In the genomic region with DNA sequence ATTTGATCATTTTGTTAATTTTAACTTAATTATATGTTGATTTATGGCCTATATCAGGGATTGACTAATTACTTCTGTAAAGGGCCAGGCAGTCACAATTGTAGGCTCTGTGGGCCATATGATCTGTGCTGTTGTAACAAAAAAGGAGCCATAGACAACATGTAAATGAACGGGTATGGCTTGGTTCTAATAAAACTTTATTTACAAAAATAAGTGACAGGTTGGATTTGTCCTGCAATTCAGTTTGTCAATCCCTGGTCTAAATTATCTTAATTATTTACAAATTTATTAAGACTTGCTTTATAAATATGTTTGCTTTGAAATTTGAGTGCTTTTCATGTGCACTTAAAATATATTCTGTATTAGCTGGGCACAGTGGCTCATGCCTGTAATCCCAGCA, we compare ENCODE assay signal across 19 cellular contexts. TPM values are rescaled to one million over a fixed set of nuclear protein-coding genes. Genes with fewer than 3 reads are reported as not detected.
DNase-seq lines count a peak whose midpoint lies in the region; ATAC-seq, FAIRE-seq and TF ChIP-seq lines count a peak whose summit lies in the region.
"Had no signal": no experiment of that assay in that cellular context is flagged by ENCODE, and none has a peak within 500 bp of the region (broad histone marks: within the 10 kb centered on the region; RNA-seq: fewer than 3 reads in every experiment).

No MANE protein-coding gene starts in this region.

- in situ Hi-C loops in HepG2 (cut with HindIII; ENCODE audit: extremely low pct_ligation_motif_present, low pct_unique_long_range_greater_than_20kb): no loop called here
- in situ Hi-C loops in GM12878 (cut with MboI): no loop called here

- H3K4me3 ChIP-seq in HepG2 (replicated peaks in 1 of 3; ENCODE audit: insufficient read depth in 1 of 3, low read depth in 2 of 3, low read length in 3 of 3) (no peak overlapping the region), right lobe of liver (no peak overlapping the region), GM12878 (no peak overlapping the region)
- H3K4me3 ChIP-seq: A549; BLaER1 treated with 17β-estradiol and CSF1 and Interleukin-3, amounts not matched to agents 10 nM and 100 nM had no signal

- RAD21 ChIA-PET in GM12878 (lab: Charles Lee; ENCODE audit: unreplicated experiment): no interaction called here

- H3K9ac ChIP-seq in HepG2 (ENCODE audit: insufficient read depth, low read depth, low read length) (no peak overlapping the region), GM12878 (ENCODE audit: control insufficient read depth, insufficient read depth, low read length) (no peak overlapping the region)
- H3K9ac ChIP-seq: BLaER1 treated with 17β-estradiol and CSF1 and Interleukin-3, amounts not matched to agents 10 nM and 100 nM had no signal

- H3K4me2 ChIP-seq in HepG2 (ENCODE audit: low read depth, low read length) (no peak overlapping the region), GM12878 (ENCODE audit: control insufficient read depth, insufficient read depth) (no peak overlapping the region)
- H3K4me2 ChIP-seq: A549; BLaER1 treated with 17β-estradiol and CSF1 and Interleukin-3, amounts not matched to agents 10 nM and 100 nM had no signal

- H3K9me3 ChIP-seq in HepG2 (ENCODE audit: low read length): no peaks in the 10 kb centered on the region
- no peaks in the 10 kb centered on the region for H3K9me3 ChIP-seq in right lobe of liver
- no peaks in the 10 kb centered on the region for H3K9me3 ChIP-seq in GM12878 (replicated peaks; ENCODE audit: control insufficient read depth, insufficient read depth, low read length)
- H3K9me3 ChIP-seq: A549; BLaER1 treated with 17β-estradiol and CSF1 and Interleukin-3, amounts not matched to agents 10 nM and 100 nM had no signal

- no peaks in the 10 kb centered on the region for H3K9me3 Mint-ChIP-seq in stimulated activated memory B cell treated with anti-CD40 and anti-IgM and Interleukin-4, amounts not matched to agents 10 μg/mL and 1 μg/mL and 100 μg/mL, for 72 hours
- H3K9me3 Mint-ChIP-seq: CD4-positive, alpha-beta T cell; CD8-positive, alpha-beta T cell had no signal

- POLR2A ChIA-PET in HepG2 (lab: Yijun Ruan, JAX): no interaction called here
- POLR2A ChIA-PET in GM12878 (lab: Charles Lee): no interaction called here

- no peak for ATAC-seq in HepG2
- no peak for ATAC-seq in right lobe of liver
- ATAC-seq in GM12878: no peak
- ATAC-seq in stimulated activated memory B cell treated with anti-CD40 and anti-IgM and Interleukin-4, amounts not matched to agents 10 μg/mL and 1 μg/mL and 100 μg/mL, for 72 hours: no peak
- ATAC-seq: A549; CD8-positive, alpha-beta T cell had no signal

- H3K27me3 ChIP-seq in HepG2 (ENCODE audit: control insufficient read depth in 1 of 2, insufficient read depth in 2 of 2, low read length in 2 of 2) (no peaks in the 10 kb centered on the region), right lobe of liver (no peaks in the 10 kb centered on the region), GM12878 (replicated peaks in 1 of 2; ENCODE audit: control insufficient read depth in 2 of 2, insufficient read depth in 2 of 2, low read length in 1 of 2) (no peaks in the 10 kb centered on the region)
- H3K27me3 ChIP-seq: BLaER1 treated with 17β-estradiol and CSF1 and Interleukin-3, amounts not matched to agents 10 nM and 100 nM had no signal

- TF ChIP-seq POLR2A in HepG2 (IDR thresholded peaks at IDR 0.05; ENCODE audit: insufficient read depth in 1 of 2, low read depth in 2 of 2, low read length in 2 of 2) (no peak), right lobe of liver (IDR thresholded peaks at IDR 0.05) (no peak), GM12878 (IDR thresholded peaks at IDR 0.05; ENCODE audit: low read depth, low read length) (no peak)

- intact Hi-C loops in HepG2 (cut with micrococcal nuclease; ENCODE audit: unreplicated experiment): no loop called here
- intact Hi-C loops in right lobe of liver (cut with DNase I): no loop called here
- intact Hi-C loops in GM12878 (cut with micrococcal nuclease; ENCODE audit: unreplicated experiment): no loop called here

- H3K27ac ChIP-seq in HepG2 (ENCODE audit: extremely low read length, insufficient read depth, low read length) (no peak overlapping the region), right lobe of liver (no peak overlapping the region), GM12878 (ENCODE audit: control insufficient read depth, insufficient read depth) (no peak overlapping the region)
- H3K27ac ChIP-seq: A549; BLaER1 treated with 17β-estradiol and CSF1 and Interleukin-3, amounts not matched to agents 10 nM and 100 nM; C4-2B had no signal

- H3K27me3 Mint-ChIP-seq in stimulated activated memory B cell treated with anti-CD40 and anti-IgM and Interleukin-4, amounts not matched to agents 10 μg/mL and 1 μg/mL and 100 μg/mL, for 72 hours: no peaks in the 10 kb centered on the region
- H3K27me3 Mint-ChIP-seq: B cell; CD4-positive, alpha-beta T cell had no signal

- BruUV-seq in HepG2 (replicated peaks; lab: Mats Ljungman, UMichigan) (no TSS peak), GM12878 (replicated peaks; lab: Mats Ljungman, UMichigan) (no TSS peak)

- CTCF ChIA-PET in HepG2 (lab: Yijun Ruan, JAX; ENCODE audit: low intra/inter-chr PET ratio, low total read pairs) (interaction anchor here (0.6 kb wide), 1 partner anchor 13 kb away, joined by 4 read pairs; no protein-coding TSS in a partner anchor), GM12878 (lab: Yijun Ruan, JAX) (interaction anchor here (1.4 kb wide), 1 partner anchor 117 kb away, joined by 3 read pairs; no protein-coding TSS in a partner anchor)

- peaks cover 19% of the 10 kb centered on the region for H3K4me1 Mint-ChIP-seq in stimulated activated memory B cell treated with anti-CD40 and anti-IgM and Interleukin-4, amounts not matched to agents 10 μg/mL and 1 μg/mL and 100 μg/mL, for 72 hours

- no peak for FAIRE-seq in HepG2 (lab: Jason Lieb, UNC)
- no peak for FAIRE-seq in GM12878 (lab: Jason Lieb, UNC)
- FAIRE-seq: A549, D721Med, GM12892, GM18507 had no signal

- peaks cover 11% of the 10 kb centered on the region for H3K4me1 ChIP-seq in HepG2 (ENCODE audit: insufficient read depth, low read length)
- H3K4me1 ChIP-seq in right lobe of liver: no peaks in the 10 kb centered on the region
- H3K4me1 ChIP-seq in GM12878 (ENCODE audit: control insufficient read depth, insufficient read depth, low read length): peaks cover 8% of the 10 kb centered on the region
- H3K4me1 ChIP-seq: A549, Caco-2 had no signal

- SMC1A ChIA-PET in GM12878 (lab: Charles Lee; ENCODE audit: uncharacterized antibody, unreplicated experiment): interaction anchor here (0.7 kb wide), 1 partner anchor 56 kb away, joined by 3 read pairs; no protein-coding TSS in a partner anchor

- DNase-seq in HepG2 (ENCODE audit: low spot score): no peak
- no peak for DNase-seq in right lobe of liver
- DNase-seq in GM12878 (ENCODE audit: low read depth, low spot score): no peak
- no peak for DNase-seq in 8988T
- DNase-seq: AML-193; Caco-2; Calu3; CD4-positive, alpha-beta T cell; CD8-positive, alpha-beta T cell; DMS79 treated with DMSO at 0.1 percent for 48 hours; GF-D8 had no signal

- H2AFZ ChIP-seq in HepG2 (ENCODE audit: low read length): no peak overlapping the region
- H2AFZ ChIP-seq in GM12878 (ENCODE audit: control insufficient read depth, low read depth, low read length): no peak overlapping the region

- TF ChIP-seq EP300 in HepG2 (IDR thresholded peaks at IDR 0.05; ENCODE audit: low read depth in 2 of 2, low read length in 2 of 2) (no peak), HepG2 (CRISPR knock-in tag; IDR thresholded peaks at IDR 0.05; ENCODE audit: borderline replicate concordance) (no peak), GM12878 (IDR thresholded peaks at IDR 0.05; ENCODE audit: borderline replicate concordance in 1 of 2, control insufficient read depth in 1 of 2, low read depth in 2 of 2, low read length in 2 of 2) (no peak)

- TF ChIP-seq CTCF in HepG2 (CRISPR knock-in tag; IDR thresholded peaks at IDR 0.05) (no peak), right lobe of liver (IDR thresholded peaks at IDR 0.05) (no peak), GM12878 (IDR thresholded peaks at IDR 0.05 in 2 of 3, conservative IDR thresholded peaks at IDR 0.05 in 1 of 3; ENCODE audit: control insufficient read depth in 2 of 3, extremely low read depth in 1 of 3, insufficient read depth in 1 of 3, low read depth in 3 of 3, low read length in 3 of 3) (no peak)

- H4K20me1 ChIP-seq in HepG2 (ENCODE audit: insufficient read depth, low read length) (no peaks in the 10 kb centered on the region), GM12878 (ENCODE audit: control insufficient read depth, insufficient read depth) (no peaks in the 10 kb centered on the region)
- H4K20me1 ChIP-seq: BLaER1 treated with 17β-estradiol and CSF1 and Interleukin-3, amounts not matched to agents 10 nM and 100 nM had no signal

- H3K4me3 Mint-ChIP-seq in stimulated activated memory B cell treated with anti-CD40 and anti-IgM and Interleukin-4, amounts not matched to agents 10 μg/mL and 1 μg/mL and 100 μg/mL, for 72 hours: no peak overlapping the region
- H3K4me3 Mint-ChIP-seq: B cell; CD4-positive, alpha-beta T cell; CD8-positive, alpha-beta T cell had no signal

- 47% methylated on average over 1 of the region's 1 CpG for WGBS in HepG2 (ENCODE audit: low lambda C conversion rate)
- whole genome bisulfite sequencing in right lobe of liver (ENCODE audit: insufficient coverage, low coverage, low lambda C conversion rate, missing lambda C conversion rate): 90% methylated on average over 1 of the region's 1 CpG
- WGBS in GM12878 (ENCODE audit: insufficient coverage, insufficient replicate concordance, low lambda C conversion rate, missing lambda C conversion rate): 8% methylated on average over 1 of the region's 1 CpG

- H3K36me3 ChIP-seq in HepG2 (replicated peaks in 1 of 2; ENCODE audit: control insufficient read depth in 1 of 2, insufficient read depth in 2 of 2, low read length in 2 of 2) (no peaks in the 10 kb centered on the region), right lobe of liver (no peaks in the 10 kb centered on the region), GM12878 (ENCODE audit: control insufficient read depth in 2 of 2, insufficient read depth in 2 of 2, low read length in 1 of 2) (no peaks in the 10 kb centered on the region)
- H3K36me3 ChIP-seq: BLaER1 treated with 17β-estradiol and CSF1 and Interleukin-3, amounts not matched to agents 10 nM and 100 nM had no signal

- TF ChIP-seq RAD21 in HepG2 (CRISPR knock-in tag; IDR thresholded peaks at IDR 0.05): no peak
- no peak for TF ChIP-seq RAD21 in GM12878 (IDR thresholded peaks at IDR 0.05; ENCODE audit: insufficient read depth, low read depth, low read length)

- H3K36me3 Mint-ChIP-seq in stimulated activated memory B cell treated with anti-CD40 and anti-IgM and Interleukin-4, amounts not matched to agents 10 μg/mL and 1 μg/mL and 100 μg/mL, for 72 hours: no peaks in the 10 kb centered on the region
- H3K36me3 Mint-ChIP-seq: CD8-positive, alpha-beta T cell had no signal

- H3K27ac Mint-ChIP-seq in stimulated activated memory B cell treated with anti-CD40 and anti-IgM and Interleukin-4, amounts not matched to agents 10 μg/mL and 1 μg/mL and 100 μg/mL, for 72 hours: no peak overlapping the region
- H3K27ac Mint-ChIP-seq: B cell; CD4-positive, alpha-beta T cell; CD8-positive, alpha-beta T cell had no signal

- H3K79me2 ChIP-seq in HepG2 (ENCODE audit: insufficient read depth, low read length) (no peaks in the 10 kb centered on the region), GM12878 (ENCODE audit: control insufficient read depth, insufficient read depth, low read length) (no peaks in the 10 kb centered on the region)

RNA-seq across cellular contexts. Expression of a gene that starts 2.9 kb away (rescaled TPM):
- total RNA-seq in HepG2 (2016; rRNA removed; fragmentation: Illumina TruSeq; extraction: Trizol) (0.21 and 0.29 TPM in 2 replicates), right lobe of liver (10 to 100 TPM in 2 of 6 experiments, 1 to 10 TPM in 4; 4.2 to 28.0 (median 7.2) TPM), GM12878 (2014; rRNA removed) (51.3 and 52.9 TPM in 2 replicates), GM12878 (2014; rRNA removed; fragmentation: Illumina TruSeq; extraction: Trizol) (30.4 and 31.8 TPM in 2 replicates), GM12878 (2021) (66.8 and 74.0 TPM in 2 replicates)
- total RNA-seq in HepG2 (2016; cell fraction: cytosol; rRNA removed; fragmentation: Illumina TruSeq; extraction: Trizol; ENCODE audit: low read depth): not detected in 2 replicates
- total RNA-seq in HepG2 (2016; cell fraction: insoluble cytoplasmic fraction; rRNA removed; fragmentation: Illumina TruSeq; extraction: Trizol): 0.13 and 0.32 TPM in 2 replicates
- total RNA-seq in HepG2 (2016; cell fraction: membrane; rRNA removed; fragmentation: Illumina TruSeq; extraction: Trizol): 0.09 and 0.14 TPM in 2 replicates
- 0.19 and 0.25 TPM in 2 replicates for total RNA-seq in HepG2 (2016; cell fraction: nucleus; rRNA removed; fragmentation: Illumina TruSeq; extraction: Trizol)
- polyA plus RNA-seq in HepG2 (2011; rRNA removed) (1.3 and 1.5 TPM in 2 replicates), GM12878 (2011; rRNA removed) (25.6 and 36.6 TPM in 2 replicates), GM12878 (2014; fragmentation: Illumina TruSeq; extraction: Trizol) (55.6 and 59.2 TPM in 2 replicates), GM12878 (2014; fragmentation: Nextera tagmentation; extraction: Ambion mirVana) (1 to 10 TPM; 3.4 to 6.6 TPM), GM12878 (2014; rRNA removed) (40.3 and 43.4 TPM in 2 replicates), GM12878 (2016; fragmentation: Nextera tagmentation; extraction: Ambion mirVana) (10 to 100 TPM; 75.7 to 77.3 TPM)
- polyA plus RNA-seq in HepG2 (2011; cell fraction: cytosol; rRNA removed): 1.3 and 1.5 TPM in 2 replicates
- polyA plus RNA-seq in HepG2 (2011; cell fraction: nucleus; rRNA removed): 1.1 TPM in 2 replicates
- polyA plus RNA-seq in HepG2 (2012): 1.6 and 4.1 TPM in 2 replicates
- polyA plus RNA-seq in HepG2 (2016; cell fraction: cytosol; fragmentation: Illumina TruSeq; extraction: Trizol; ENCODE audit: low read depth): 0.05 and 0.09 TPM in 2 replicates
- 0.26 and 0.28 TPM in 2 replicates for polyA plus RNA-seq in HepG2 (2016; cell fraction: insoluble cytoplasmic fraction; fragmentation: Illumina TruSeq; extraction: Trizol; ENCODE audit: low read depth)
- 0.09 TPM in 1 of 2 replicates, not detected in the other for polyA plus RNA-seq in HepG2 (2016; cell fraction: membrane; fragmentation: Illumina TruSeq; extraction: Trizol; ENCODE audit: low read depth)
- polyA plus RNA-seq in HepG2 (2016; cell fraction: nucleus; fragmentation: Illumina TruSeq; extraction: Trizol; ENCODE audit: insufficient read depth, low read depth): 0.16 and 0.31 TPM in 2 replicates
- polyA minus RNA-seq in HepG2 (2011; rRNA and poly(A)+ RNA removed; ENCODE audit: low replicate concordance): 3.6 and 8.9 TPM in 2 replicates
- 1.5 and 2.0 TPM in 2 replicates for polyA minus RNA-seq in HepG2 (2011; cell fraction: cytosol; rRNA and poly(A)+ RNA removed)
- polyA minus RNA-seq in HepG2 (2011; cell fraction: nucleus; rRNA and poly(A)+ RNA removed): 0.75 and 1.3 TPM in 2 replicates
- 34.0 and 34.9 TPM in 2 replicates for total RNA-seq in GM12878 (2013; cell fraction: nucleolus; rRNA removed)
- polyA plus RNA-seq in GM12878 (2011; ENCODE audit: low read depth): 45.7 TPM
- 38.0 and 43.8 TPM in 2 replicates for polyA plus RNA-seq in GM12878 (2011; cell fraction: cytosol; rRNA removed)
- polyA plus RNA-seq in GM12878 (2011; cell fraction: nucleus; rRNA removed): 35.1 and 43.0 TPM in 2 replicates
- polyA plus RNA-seq in GM12878 (2012): 64.1 and 66.2 TPM in 2 replicates
- 63.3 and 68.7 TPM in 2 replicates for polyA minus RNA-seq in GM12878 (2011; rRNA and poly(A)+ RNA removed)
- 19.8 and 22.1 TPM in 2 replicates for polyA minus RNA-seq in GM12878 (2011; cell fraction: cytosol; rRNA and poly(A)+ RNA removed)
- 12.8 and 16.7 TPM in 2 replicates for polyA minus RNA-seq in GM12878 (2011; cell fraction: nucleus; rRNA and poly(A)+ RNA removed)

RNA-seq across cellular contexts. Expression of a gene that starts 55.3 kb away (rescaled TPM):
- 5.1 and 12.4 TPM in 2 replicates for total RNA-seq in HepG2 (2016; rRNA removed; fragmentation: Illumina TruSeq; extraction: Trizol)
- total RNA-seq in HepG2 (2016; cell fraction: cytosol; rRNA removed; fragmentation: Illumina TruSeq; extraction: Trizol; ENCODE audit: low read depth): 0.97 and 1.4 TPM in 2 replicates
- 4.2 and 12.6 TPM in 2 replicates for total RNA-seq in HepG2 (2016; cell fraction: insoluble cytoplasmic fraction; rRNA removed; fragmentation: Illumina TruSeq; extraction: Trizol)
- total RNA-seq in HepG2 (2016; cell fraction: membrane; rRNA removed; fragmentation: Illumina TruSeq; extraction: Trizol): 0.62 and 1.8 TPM in 2 replicates
- total RNA-seq in HepG2 (2016; cell fraction: nucleus; rRNA removed; fragmentation: Illumina TruSeq; extraction: Trizol): 12.0 and 12.7 TPM in 2 replicates
- polyA plus RNA-seq in HepG2 (2011; rRNA removed): 8.1 and 10.1 TPM in 2 replicates
- 6.7 and 7.2 TPM in 2 replicates for polyA plus RNA-seq in HepG2 (2011; cell fraction: cytosol; rRNA removed)
- 18.6 and 25.4 TPM in 2 replicates for polyA plus RNA-seq in HepG2 (2011; cell fraction: nucleus; rRNA removed)
- 8.5 and 11.3 TPM in 2 replicates for polyA plus RNA-seq in HepG2 (2012)
- 0.33 and 0.90 TPM in 2 replicates for polyA plus RNA-seq in HepG2 (2016; cell fraction: cytosol; fragmentation: Illumina TruSeq; extraction: Trizol; ENCODE audit: low read depth)
- 3.2 and 3.3 TPM in 2 replicates for polyA plus RNA-seq in HepG2 (2016; cell fraction: insoluble cytoplasmic fraction; fragmentation: Illumina TruSeq; extraction: Trizol; ENCODE audit: low read depth)
- 0.48 and 0.57 TPM in 2 replicates for polyA plus RNA-seq in HepG2 (2016; cell fraction: membrane; fragmentation: Illumina TruSeq; extraction: Trizol; ENCODE audit: low read depth)
- polyA plus RNA-seq in HepG2 (2016; cell fraction: nucleus; fragmentation: Illumina TruSeq; extraction: Trizol; ENCODE audit: insufficient read depth, low read depth): 11.3 and 14.6 TPM in 2 replicates
- polyA minus RNA-seq in HepG2 (2011; rRNA and poly(A)+ RNA removed; ENCODE audit: low replicate concordance): 1.0 and 9.3 TPM in 2 replicates
- 6.2 and 7.9 TPM in 2 replicates for polyA minus RNA-seq in HepG2 (2011; cell fraction: cytosol; rRNA and poly(A)+ RNA removed)
- 9.5 and 15.7 TPM in 2 replicates for polyA minus RNA-seq in HepG2 (2011; cell fraction: nucleus; rRNA and poly(A)+ RNA removed)
- total RNA-seq in right lobe of liver: 10 to 100 TPM in 3 of 6 experiments, 1 to 10 TPM in 1, under 1 TPM in 2; 0.24 to 44.5 (median 20.1) TPM
- total RNA-seq in GM12878 (2013; cell fraction: nucleolus; rRNA removed): 0.42 TPM in 1 of 2 replicates, not detected in the other
- total RNA-seq in GM12878 (2014; rRNA removed): 0.34 TPM in 1 of 2 replicates, not detected in the other
- total RNA-seq in GM12878 (2014; rRNA removed; fragmentation: Illumina TruSeq; extraction: Trizol): 0.13 and 0.28 TPM in 2 replicates
- total RNA-seq in GM12878 (2021): 0.13 and 0.37 TPM in 2 replicates
- polyA plus RNA-seq in GM12878 (2011; ENCODE audit: low read depth): not detected
- 0.04 TPM in 1 of 2 replicates, not detected in the other for polyA plus RNA-seq in GM12878 (2011; rRNA removed)
- 0.10 and 0.13 TPM in 2 replicates for polyA plus RNA-seq in GM12878 (2011; cell fraction: cytosol; rRNA removed)
- 0.06 and 0.15 TPM in 2 replicates for polyA plus RNA-seq in GM12878 (2011; cell fraction: nucleus; rRNA removed)
- 0.08 TPM in 1 of 2 replicates, not detected in the other for polyA plus RNA-seq in GM12878 (2012)
- polyA plus RNA-seq in GM12878 (2014; fragmentation: Illumina TruSeq; extraction: Trizol): 0.04 TPM in 1 of 2 replicates, not detected in the other
- not detected for polyA plus RNA-seq in GM12878 (2014; fragmentation: Nextera tagmentation; extraction: Ambion mirVana)
- polyA plus RNA-seq in GM12878 (2014; rRNA removed): 0.11 TPM in 1 of 2 replicates, not detected in the other
- not detected for polyA plus RNA-seq in GM12878 (2016; fragmentation: Nextera tagmentation; extraction: Ambion mirVana)
- not detected in 2 replicates for polyA minus RNA-seq in GM12878 (2011; rRNA and poly(A)+ RNA removed)
- not detected in 2 replicates for polyA minus RNA-seq in GM12878 (2011; cell fraction: cytosol; rRNA and poly(A)+ RNA removed)
- polyA minus RNA-seq in GM12878 (2011; cell fraction: nucleus; rRNA and poly(A)+ RNA removed): not detected in 2 replicates
- total RNA-seq: B cell had no signal
